ENCODE assay signal across 1 cellular context in the genomic region with DNA sequence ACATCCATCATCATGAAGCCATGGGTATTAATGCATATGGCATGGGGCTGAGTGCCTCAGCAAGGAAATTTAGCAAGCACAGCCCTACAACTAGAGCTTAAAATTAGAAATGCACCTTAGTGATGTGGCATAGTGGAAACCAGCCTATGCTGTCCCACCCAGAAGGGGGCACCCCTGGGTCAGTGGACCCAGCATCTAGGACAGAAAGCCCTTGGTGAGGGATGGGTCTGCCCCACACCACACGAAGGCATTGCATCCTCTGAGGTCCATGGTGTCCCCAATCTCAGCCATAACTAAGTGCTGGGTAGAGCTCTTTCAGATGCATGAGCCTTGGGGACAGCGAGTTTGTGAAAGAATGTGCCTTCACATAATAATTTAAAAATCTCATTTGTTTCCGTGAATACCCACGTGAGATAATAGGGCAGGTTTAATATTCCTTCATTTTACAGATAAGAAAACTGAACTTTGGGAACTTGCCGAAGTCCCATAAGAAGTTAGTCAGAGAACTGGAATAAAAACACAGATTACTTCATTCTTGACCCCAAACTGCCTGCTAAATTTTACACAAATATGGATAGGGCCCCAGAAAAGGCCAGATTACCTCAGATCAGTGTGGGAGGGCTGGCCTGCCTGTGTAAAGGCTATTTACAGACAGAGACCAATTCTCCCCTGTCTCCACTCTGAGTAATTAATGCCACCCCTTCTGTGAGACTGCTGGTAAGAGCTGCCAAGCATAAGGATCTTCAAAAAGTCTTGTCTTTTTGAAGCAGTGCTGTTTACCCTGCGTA.
TF ChIP-seq lines count a peak whose summit lies in the region.

No MANE protein-coding gene starts in this region.

TF ChIP-seq in liver, 16 proteins besides CTCF, POLR2A, EP300 and RAD21 (continued from another document):
- TF ChIP-seq, protein P1, sequence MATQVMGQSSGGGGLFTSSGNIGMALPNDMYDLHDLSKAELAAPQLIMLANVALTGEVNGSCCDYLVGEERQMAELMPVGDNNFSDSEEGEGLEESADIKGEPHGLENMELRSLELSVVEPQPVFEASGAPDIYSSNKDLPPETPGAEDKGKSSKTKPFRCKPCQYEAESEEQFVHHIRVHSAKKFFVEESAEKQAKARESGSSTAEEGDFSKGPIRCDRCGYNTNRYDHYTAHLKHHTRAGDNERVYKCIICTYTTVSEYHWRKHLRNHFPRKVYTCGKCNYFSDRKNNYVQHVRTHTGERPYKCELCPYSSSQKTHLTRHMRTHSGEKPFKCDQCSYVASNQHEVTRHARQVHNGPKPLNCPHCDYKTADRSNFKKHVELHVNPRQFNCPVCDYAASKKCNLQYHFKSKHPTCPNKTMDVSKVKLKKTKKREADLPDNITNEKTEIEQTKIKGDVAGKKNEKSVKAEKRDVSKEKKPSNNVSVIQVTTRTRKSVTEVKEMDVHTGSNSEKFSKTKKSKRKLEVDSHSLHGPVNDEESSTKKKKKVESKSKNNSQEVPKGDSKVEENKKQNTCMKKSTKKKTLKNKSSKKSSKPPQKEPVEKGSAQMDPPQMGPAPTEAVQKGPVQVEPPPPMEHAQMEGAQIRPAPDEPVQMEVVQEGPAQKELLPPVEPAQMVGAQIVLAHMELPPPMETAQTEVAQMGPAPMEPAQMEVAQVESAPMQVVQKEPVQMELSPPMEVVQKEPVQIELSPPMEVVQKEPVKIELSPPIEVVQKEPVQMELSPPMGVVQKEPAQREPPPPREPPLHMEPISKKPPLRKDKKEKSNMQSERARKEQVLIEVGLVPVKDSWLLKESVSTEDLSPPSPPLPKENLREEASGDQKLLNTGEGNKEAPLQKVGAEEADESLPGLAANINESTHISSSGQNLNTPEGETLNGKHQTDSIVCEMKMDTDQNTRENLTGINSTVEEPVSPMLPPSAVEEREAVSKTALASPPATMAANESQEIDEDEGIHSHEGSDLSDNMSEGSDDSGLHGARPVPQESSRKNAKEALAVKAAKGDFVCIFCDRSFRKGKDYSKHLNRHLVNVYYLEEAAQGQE (IDR thresholded peaks at IDR 0.05) = no peak
- no peak for TF ChIP-seq FOXA2 (IDR thresholded peaks at IDR 0.05)
- TF ChIP-seq, protein P2, sequence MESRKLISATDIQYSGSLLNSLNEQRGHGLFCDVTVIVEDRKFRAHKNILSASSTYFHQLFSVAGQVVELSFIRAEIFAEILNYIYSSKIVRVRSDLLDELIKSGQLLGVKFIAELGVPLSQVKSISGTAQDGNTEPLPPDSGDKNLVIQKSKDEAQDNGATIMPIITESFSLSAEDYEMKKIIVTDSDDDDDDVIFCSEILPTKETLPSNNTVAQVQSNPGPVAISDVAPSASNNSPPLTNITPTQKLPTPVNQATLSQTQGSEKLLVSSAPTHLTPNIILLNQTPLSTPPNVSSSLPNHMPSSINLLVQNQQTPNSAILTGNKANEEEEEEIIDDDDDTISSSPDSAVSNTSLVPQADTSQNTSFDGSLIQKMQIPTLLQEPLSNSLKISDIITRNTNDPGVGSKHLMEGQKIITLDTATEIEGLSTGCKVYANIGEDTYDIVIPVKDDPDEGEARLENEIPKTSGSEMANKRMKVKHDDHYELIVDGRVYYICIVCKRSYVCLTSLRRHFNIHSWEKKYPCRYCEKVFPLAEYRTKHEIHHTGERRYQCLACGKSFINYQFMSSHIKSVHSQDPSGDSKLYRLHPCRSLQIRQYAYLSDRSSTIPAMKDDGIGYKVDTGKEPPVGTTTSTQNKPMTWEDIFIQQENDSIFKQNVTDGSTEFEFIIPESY (IDR thresholded peaks at IDR 0.05) = no peak
- no peak for TF ChIP-seq YY1 (IDR thresholded peaks at IDR 0.05)
- no peak for TF ChIP-seq SP1 (IDR thresholded peaks at IDR 0.05)
- TF ChIP-seq GABPA (IDR thresholded peaks at IDR 0.05 in 1 of 2, conservative IDR thresholded peaks at IDR 0.05 in 1 of 2) = no peak
